ENCODE assay signal across 7 cellular contexts in the genomic region with DNA sequence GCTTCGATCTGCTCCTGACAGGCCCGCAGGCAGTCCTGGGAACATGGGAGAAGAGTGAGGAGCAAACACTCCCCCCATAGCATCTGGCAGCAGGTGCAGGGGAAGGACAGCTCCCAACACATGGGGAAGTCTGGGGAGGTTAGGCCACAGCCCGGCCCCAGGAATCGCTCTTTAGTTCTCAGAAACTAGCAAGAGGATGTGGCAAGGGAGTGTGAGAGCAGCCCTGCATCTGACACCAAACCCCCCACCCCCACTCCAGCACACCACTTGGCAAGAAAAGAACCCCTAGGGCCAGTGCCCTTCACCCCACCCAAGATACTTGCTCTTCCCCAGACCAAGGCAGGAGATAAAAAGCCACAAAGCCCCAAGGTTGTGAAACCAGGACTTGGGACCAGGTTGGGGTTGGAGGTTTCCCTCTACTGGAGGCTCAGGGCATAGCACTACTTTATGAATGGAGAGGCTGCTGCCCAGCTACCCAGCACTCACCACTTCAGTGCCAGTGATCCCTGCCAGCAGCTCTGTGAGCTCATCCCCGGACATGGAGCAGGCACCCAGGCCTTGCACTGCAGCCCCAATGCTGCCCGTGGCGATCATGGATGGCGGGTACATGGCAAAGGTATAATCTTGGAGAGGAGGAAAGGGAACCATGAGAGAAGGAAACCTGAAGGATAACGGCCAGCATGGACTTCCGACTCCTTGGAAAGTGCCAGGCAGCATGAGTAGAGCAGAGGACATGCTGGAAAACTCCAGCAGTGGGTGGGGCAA. TPM values are rescaled to one million over a fixed set of nuclear protein-coding genes. Genes with fewer than 3 reads are reported as not detected.
A peak's percentile ranks its signal among the peaks of the same experiment; 100 is the strongest.
DNase-seq lines count a peak whose midpoint lies in the region; ATAC-seq, FAIRE-seq and TF ChIP-seq lines count a peak whose summit lies in the region.

No MANE protein-coding gene starts in this region.

- H3K27me3 ChIP-seq in lower lobe of right lung (ENCODE audit: low read depth): no peaks in the 10 kb centered on the region

- H3K4me1 ChIP-seq in lower lobe of right lung: peaks cover 64% of the 10 kb centered on the region

- H3K27ac Mint-ChIP-seq in dendritic cell treated with granulocyte-macrophage colony-stimulating factor and Interleukin-4, amounts not matched to agents 40 ng/mL and 50 ng/mL, for 4 days: peak overlapping the region; percentile 74

- ATAC-seq in HG03066 (IDR thresholded peaks at IDR 0.05; ENCODE audit: low read depth, unreplicated experiment) (peak; percentile 41), lower lobe of right lung (peak; percentile 75 to 83)

- peaks cover 58% of the 10 kb centered on the region for H3K36me3 ChIP-seq in lower lobe of right lung

- no peaks in the 10 kb centered on the region for H3K9me3 Mint-ChIP-seq in dendritic cell treated with granulocyte-macrophage colony-stimulating factor and Interleukin-4, amounts not matched to agents 40 ng/mL and 50 ng/mL, for 4 days

- H3K27ac ChIP-seq in lower lobe of right lung: peak overlapping the region; percentile 84

- 0 out of 2 replicates have a peak, but pooled peaks have one; percentile 32 for TF ChIP-seq POLR2A in GM12892 (IDR thresholded peaks at IDR 0.05; ENCODE audit: low read depth, low read length)

- peak; percentile 63 for FAIRE-seq in GM12892 (lab: Jason Lieb, UNC)

- peak overlapping the region; percentile 66 for H3K4me3 Mint-ChIP-seq in dendritic cell treated with granulocyte-macrophage colony-stimulating factor and Interleukin-4, amounts not matched to agents 40 ng/mL and 50 ng/mL, for 4 days

- peak; percentile 81 for TF ChIP-seq CTCF in lower lobe of right lung (IDR thresholded peaks at IDR 0.05)

- peaks cover 66% of the 10 kb centered on the region for H3K4me1 Mint-ChIP-seq in dendritic cell treated with granulocyte-macrophage colony-stimulating factor and Interleukin-4, amounts not matched to agents 40 ng/mL and 50 ng/mL, for 4 days (ENCODE audit: low read depth)

- DNase-seq in GM12892 (ENCODE audit: insufficient read length): peak; percentile 64
- DNase-seq in NCI-H526 (lab: John Stamatoyannopoulos, UW): peak; percentile 47 to 78
- DNase-seq in activated CD4-positive, alpha-beta T cell treated with anti-CD3 and anti-CD28 coated beads, Interleukin-2, amount 50 U/mL, for 1 hour: peak; percentile 49
- DNase-seq in lower lobe of right lung: peak; percentile 81
- peak; percentile 58 to 63 for DNase-seq in stimulated activated CD8-positive, alpha-beta memory T cell treated with anti-CD3 and anti-CD28 coated beads, Interleukin-15, amount 100 ng/mL, for 4 hours (ENCODE audit: low read depth in 2 of 2)

- no peaks in the 10 kb centered on the region for H3K27me3 Mint-ChIP-seq in dendritic cell treated with granulocyte-macrophage colony-stimulating factor and Interleukin-4, amounts not matched to agents 40 ng/mL and 50 ng/mL, for 4 days

- intact Hi-C loops in dendritic cell treated with granulocyte-macrophage colony-stimulating factor and Interleukin-4, amounts not matched to agents 40 ng/mL and 50 ng/mL, for 4 days (cut with micrococcal nuclease): loop anchor here (2.0 to 5.0 kb wide), 4 partner anchors 15 to 106 kb away; partner anchors contain the start of genes BYSL, MED20 and USP49
- intact Hi-C loops in lower lobe of right lung (cut with DNase I): loop anchor here (10.0 kb wide), 1 partner anchor 109 kb away; no protein-coding TSS in a partner anchor

- H3K36me3 Mint-ChIP-seq in dendritic cell treated with granulocyte-macrophage colony-stimulating factor and Interleukin-4, amounts not matched to agents 40 ng/mL and 50 ng/mL, for 4 days (ENCODE audit: low read depth): peaks cover 90% of the 10 kb centered on the region

- H3K9me3 ChIP-seq in lower lobe of right lung: no peaks in the 10 kb centered on the region

- peak overlapping the region; percentile 12 for H3K4me3 ChIP-seq in lower lobe of right lung

RNA-seq across cellular contexts. Expression of gene CCND3, which starts 5.4 kb away (rescaled TPM):
- polyA plus RNA-seq in GM12892 (2012; ENCODE audit: missing spikeins): 26.8 TPM
- total RNA-seq in lower lobe of right lung: 182 TPM

RNA-seq across cellular contexts. Expression of gene BYSL, which starts 15.0 kb away (rescaled TPM):
- polyA plus RNA-seq in GM12892 (2012; ENCODE audit: missing spikeins): 15.2 TPM
- 8.9 TPM for total RNA-seq in lower lobe of right lung

RNA-seq across cellular contexts. Expression of gene MED20, which starts 15.3 kb away (rescaled TPM):
- 8.8 TPM for polyA plus RNA-seq in GM12892 (2012; ENCODE audit: missing spikeins)
- 12.6 TPM for total RNA-seq in lower lobe of right lung

RNA-seq across cellular contexts. Expression of gene USP49, which starts 41.1 kb away (rescaled TPM):
- polyA plus RNA-seq in GM12892 (2012; ENCODE audit: missing spikeins): 6.1 TPM
- 3.9 TPM for total RNA-seq in lower lobe of right lung

Comparison
In these comparisons a context has a peak if more than half of its experiments do, and no peak if none do; other contexts are left out.
1. Peak in every context shown above with its lines: DNase-seq, ATAC-seq, H3K4me3 ChIP-seq and H3K27ac ChIP-seq.